8 cellular contexts compared by ENCODE assay signal in the genomic region with DNA sequence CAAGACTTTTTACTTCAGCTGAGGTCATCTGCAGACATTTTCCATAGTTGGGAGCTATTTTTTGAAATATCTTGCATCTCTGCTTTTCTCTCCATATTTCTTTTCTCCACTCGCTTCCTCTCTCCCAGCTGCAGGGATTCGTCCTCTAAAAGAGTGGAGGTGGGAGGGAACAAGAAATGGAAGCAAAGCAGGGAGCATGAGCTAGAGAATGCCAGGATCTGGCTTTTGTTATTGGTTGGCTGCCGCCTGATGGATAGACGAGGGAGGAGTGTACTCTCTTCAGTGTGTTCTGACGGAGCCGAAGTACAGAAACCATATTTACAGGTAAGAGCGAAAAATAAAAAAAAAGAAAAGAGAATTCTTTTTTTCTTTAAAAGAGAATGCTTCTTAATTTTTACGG. TPM values are rescaled to one million over a fixed set of nuclear protein-coding genes. Genes with fewer than 3 reads are reported as not detected.
A peak's percentile ranks its signal among the peaks of the same experiment; 100 is the strongest.
DNase-seq lines count a peak whose midpoint lies in the region; ATAC-seq, FAIRE-seq and TF ChIP-seq lines count a peak whose summit lies in the region.

A gene with protein sequence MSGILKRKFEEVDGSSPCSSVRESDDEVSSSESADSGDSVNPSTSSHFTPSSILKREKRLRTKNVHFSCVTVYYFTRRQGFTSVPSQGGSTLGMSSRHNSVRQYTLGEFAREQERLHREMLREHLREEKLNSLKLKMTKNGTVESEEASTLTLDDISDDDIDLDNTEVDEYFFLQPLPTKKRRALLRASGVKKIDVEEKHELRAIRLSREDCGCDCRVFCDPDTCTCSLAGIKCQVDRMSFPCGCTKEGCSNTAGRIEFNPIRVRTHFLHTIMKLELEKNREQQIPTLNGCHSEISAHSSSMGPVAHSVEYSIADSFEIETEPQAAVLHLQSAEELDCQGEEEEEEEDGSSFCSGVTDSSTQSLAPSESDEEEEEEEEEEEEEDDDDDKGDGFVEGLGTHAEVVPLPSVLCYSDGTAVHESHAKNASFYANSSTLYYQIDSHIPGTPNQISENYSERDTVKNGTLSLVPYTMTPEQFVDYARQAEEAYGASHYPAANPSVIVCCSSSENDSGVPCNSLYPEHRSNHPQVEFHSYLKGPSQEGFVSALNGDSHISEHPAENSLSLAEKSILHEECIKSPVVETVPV (plus strand): TSS at position 282 of the 400 bp plus-strand sequence. CDS start 125,368 bp downstream, outside the sequence.

- H3K27me3 ChIP-seq in esophagus squamous epithelium, result no peaks in the 10 kb centered on the region

- peaks cover 0 to 24% (median 0%) of the 10 kb centered on the region in 3 donors for H3K4me1 ChIP-seq in esophagus squamous epithelium

- 4 to 15% methylated on average over 8 of the region's 8 CpGs for WGBS in esophagus squamous epithelium, 2 donors

- H3K36me3 Mint-ChIP-seq in HFFc6 (ENCODE audit: low read depth), result no peaks in the 10 kb centered on the region
- no peaks in the 10 kb centered on the region for H3K36me3 Mint-ChIP-seq in activated CD4-positive, alpha-beta memory T cell treated with anti-CD3 and anti-CD28 coated beads for 36 hours
- H3K36me3 Mint-ChIP-seq in activated CD4-positive, alpha-beta T cell treated with anti-CD3 and anti-CD28 coated beads for 36 hours (ENCODE audit: low read depth), result no peaks in the 10 kb centered on the region

- TF ChIP-seq CTCF in HFFc6 (IDR thresholded peaks at IDR 0.05) (no peak), esophagus squamous epithelium (IDR thresholded peaks at IDR 0.05) (no peak)

- CTCF ChIA-PET in activated CD4-positive, alpha-beta memory T cell treated with anti-CD3 and anti-CD28 coated beads for 36 hours (lab: Charles Lee), result interaction anchor here (1.0 kb wide), 1 partner anchor 232 kb away, joined by 3 read pairs; no protein-coding TSS in a partner anchor
- CTCF ChIA-PET in activated CD4-positive, alpha-beta T cell treated with anti-CD3 and anti-CD28 coated beads for 36 hours (lab: Charles Lee), result no interaction called here

- peak within 1 kb of the TSS; percentile 62 for H3K4me3 Mint-ChIP-seq in HFFc6
- H3K4me3 Mint-ChIP-seq in activated CD4-positive, alpha-beta memory T cell treated with anti-CD3 and anti-CD28 coated beads for 36 hours, result no peak within 1 kb of the TSS
- H3K4me3 Mint-ChIP-seq in activated CD4-positive, alpha-beta T cell treated with anti-CD3 and anti-CD28 coated beads for 36 hours, result no peak within 1 kb of the TSS

- ATAC-seq in HG03378 (IDR thresholded peaks at IDR 0.05; ENCODE audit: unreplicated experiment), result no peak
- ATAC-seq in activated CD4-positive, alpha-beta T cell treated with anti-CD3 and anti-CD28 coated beads for 36 hours, result no peak
- no peak for ATAC-seq in HG02763 (IDR thresholded peaks at IDR 0.05; ENCODE audit: unreplicated experiment)

- peak; percentile 15 for DNase-seq in HFFc6
- peak; percentile 60 for DNase-seq in RCC 7860 (ENCODE audit: low spot score)
- DNase-seq in esophagus squamous epithelium (lab: John Stamatoyannopoulos, UW), result no peak
- peak; percentile 85 for DNase-seq in middle frontal gyrus (ENCODE audit: extremely low spot score, low spot score)
- no peak for DNase-seq in activated CD4-positive, alpha-beta memory T cell treated with anti-CD3 and anti-CD28 coated beads for 36 hours
- no peak for DNase-seq in activated CD4-positive, alpha-beta T cell treated with anti-CD3 and anti-CD28 coated beads for 36 hours

- peak within 1 kb of the TSS; percentile 21 to 49 (median 45) for H3K4me3 ChIP-seq in esophagus squamous epithelium

- no peak within 1 kb of the TSS for H3K27ac Mint-ChIP-seq in HFFc6
- H3K27ac Mint-ChIP-seq in activated CD4-positive, alpha-beta memory T cell treated with anti-CD3 and anti-CD28 coated beads for 36 hours, result no peak within 1 kb of the TSS
- no peak within 1 kb of the TSS for H3K27ac Mint-ChIP-seq in activated CD4-positive, alpha-beta T cell treated with anti-CD3 and anti-CD28 coated beads for 36 hours

- no peaks in the 10 kb centered on the region for H3K9me3 ChIP-seq in esophagus squamous epithelium

- H3K27ac ChIP-seq in esophagus squamous epithelium, result peak within 1 kb of the TSS in 2 of 4 donors; percentile 34 to 36

- POLR2A ChIA-PET in activated CD4-positive, alpha-beta memory T cell treated with anti-CD3 and anti-CD28 coated beads for 36 hours (lab: Charles Lee), result no interaction called here
- POLR2A ChIA-PET in activated CD4-positive, alpha-beta T cell treated with anti-CD3 and anti-CD28 coated beads for 36 hours (lab: Charles Lee), result interaction anchor here (0.7 kb wide), 1 partner anchor 12 kb away, joined by 4 read pairs; no protein-coding TSS in a partner anchor

- no peaks in the 10 kb centered on the region for H3K36me3 ChIP-seq in esophagus squamous epithelium

- no peaks in the 10 kb centered on the region for H3K27me3 Mint-ChIP-seq in HFFc6 (ENCODE audit: insufficient read depth)
- H3K27me3 Mint-ChIP-seq in activated CD4-positive, alpha-beta memory T cell treated with anti-CD3 and anti-CD28 coated beads for 36 hours, result peaks cover 6% of the 10 kb centered on the region
- no peaks in the 10 kb centered on the region for H3K27me3 Mint-ChIP-seq in activated CD4-positive, alpha-beta T cell treated with anti-CD3 and anti-CD28 coated beads for 36 hours

- intact Hi-C loops in esophagus squamous epithelium (cut with DNase I), result no loop called here
- intact Hi-C loops in activated CD4-positive, alpha-beta memory T cell treated with anti-CD3 and anti-CD28 coated beads for 36 hours (cut with micrococcal nuclease), result no loop called here
- intact Hi-C loops in activated CD4-positive, alpha-beta T cell treated with anti-CD3 and anti-CD28 coated beads for 36 hours (cut with DNase I, micrococcal nuclease), result no loop called here

- no peaks in the 10 kb centered on the region for H3K4me1 Mint-ChIP-seq in HFFc6 (ENCODE audit: low read depth)
- no peaks in the 10 kb centered on the region for H3K4me1 Mint-ChIP-seq in activated CD4-positive, alpha-beta memory T cell treated with anti-CD3 and anti-CD28 coated beads for 36 hours (ENCODE audit: low read depth)
- no peaks in the 10 kb centered on the region for H3K4me1 Mint-ChIP-seq in activated CD4-positive, alpha-beta T cell treated with anti-CD3 and anti-CD28 coated beads for 36 hours

- TF ChIP-seq POLR2A in esophagus squamous epithelium (IDR thresholded peaks at IDR 0.05), result no peak

- FAIRE-seq in RCC 7860 (lab: Jason Lieb, UNC), result peak; percentile 88

- H3K9me3 Mint-ChIP-seq in HFFc6, result peaks cover 18% of the 10 kb centered on the region
- H3K9me3 Mint-ChIP-seq in activated CD4-positive, alpha-beta memory T cell treated with anti-CD3 and anti-CD28 coated beads for 36 hours, result no peaks in the 10 kb centered on the region
- H3K9me3 Mint-ChIP-seq in activated CD4-positive, alpha-beta T cell treated with anti-CD3 and anti-CD28 coated beads for 36 hours (ENCODE audit: low read depth), result no peaks in the 10 kb centered on the region

RNA-seq across cellular contexts. Expression of the gene that starts here (rescaled TPM):
- under 1 TPM in 4 of 6 experiments, not detected in 2; 0.02 to 0.79 (median 0.31) TPM for total RNA-seq in HFFc6 (2021; fragmentation: NEBNext Ultra II Directional; extraction: Animal tissue kit (Norgen Biotek cat#: 25700))
- total RNA-seq in esophagus squamous epithelium, result 1 to 10 TPM in 1 of 4 donors, under 1 TPM in 3; 0.57 to 1.5 (median 0.81) TPM
- total RNA-seq in activated CD4-positive, alpha-beta memory T cell treated with anti-CD3 and anti-CD28 coated beads for 36 hours, result not detected
- not detected for total RNA-seq in activated CD4-positive, alpha-beta T cell treated with anti-CD3 and anti-CD28 coated beads for 36 hours

Comparison
In these comparisons a context has a peak if more than half of its experiments do, and no peak if none do; other contexts are left out.
1. Peak in DNase-seq in HFFc6; RNA of the gene not detected or under 1 TPM.
2. DNase-seq: peak in RCC 7860 (single experiment) and middle frontal gyrus (single experiment); none in esophagus squamous epithelium (single experiment), activated CD4-positive, alpha-beta memory T cell treated with anti-CD3 and anti-CD28 coated beads for 36 hours (single experiment) and activated CD4-positive, alpha-beta T cell treated with anti-CD3 and anti-CD28 coated beads for 36 hours (single experiment).